In the genomic region with DNA sequence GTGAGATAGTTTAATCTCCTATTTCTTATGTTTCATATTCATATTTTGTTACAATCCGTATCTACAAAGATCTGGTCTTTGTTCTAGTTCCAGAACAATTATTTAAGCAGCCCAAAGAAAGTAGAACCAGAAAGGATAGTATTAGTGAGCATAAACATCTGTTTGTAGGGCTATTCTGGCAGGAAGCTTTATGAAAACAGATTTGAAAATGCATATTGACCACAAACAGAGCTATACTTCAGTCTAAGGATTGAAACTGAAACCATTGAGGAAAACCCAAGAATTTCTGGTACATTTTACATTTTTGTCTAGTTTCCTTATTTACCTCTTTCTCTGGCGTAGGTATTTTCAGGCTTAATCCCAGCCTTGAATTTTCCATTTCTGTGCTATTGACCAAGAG, we compare ENCODE assay signal across 21 cellular contexts. TPM values are rescaled to one million over a fixed set of nuclear protein-coding genes. Genes with fewer than 3 reads are reported as not detected.
DNase-seq lines count a peak whose midpoint lies in the region; ATAC-seq and TF ChIP-seq lines count a peak whose summit lies in the region.
"Had no signal": no experiment of that assay in that cellular context is flagged by ENCODE, and none has a peak within 500 bp of the region (broad histone marks: within the 10 kb centered on the region; RNA-seq: fewer than 3 reads in every experiment).

No MANE protein-coding gene starts in this region.

- H3K27me3 ChIP-seq in OCI-LY1 (ENCODE audit: insufficient read depth, low read length) (no peaks in the 10 kb centered on the region), dorsolateral prefrontal cortex (no peaks in the 10 kb centered on the region)
- H3K27me3 ChIP-seq: BE2C had no signal

- no peaks in the 10 kb centered on the region for H3K9me3 ChIP-seq in OCI-LY1 (ENCODE audit: low read length)
- H3K9me3 ChIP-seq: BE2C had no signal

- no peak overlapping the region for H3K9ac ChIP-seq in OCI-LY1 (ENCODE audit: low read length)

- peak overlapping the region; percentile 81; the same call in 1 of the 2 replicates for H2AFZ ChIP-seq in OCI-LY1 (ENCODE audit: low read length)

- ATAC-seq in GM18867 (IDR thresholded peaks at IDR 0.05; ENCODE audit: unreplicated experiment), result peak; percentile 58
- ATAC-seq in HG02610 (IDR thresholded peaks at IDR 0.05; ENCODE audit: unreplicated experiment), result peak; percentile 50
- no peak for ATAC-seq in Right ventricle myocardium inferior

- peaks cover 13% of the 10 kb centered on the region for H3K4me1 ChIP-seq in OCI-LY1 (ENCODE audit: insufficient read depth, low read length, severe bottlenecking)
- H3K4me1 ChIP-seq: BE2C had no signal

- no peak for TF ChIP-seq CTCF in OCI-LY1 (IDR thresholded peaks at IDR 0.05; ENCODE audit: low read length)
- TF ChIP-seq CTCF in dorsolateral prefrontal cortex (IDR thresholded peaks at IDR 0.05 in 54 of 56, conservative IDR thresholded peaks at IDR 0.05 in 2 of 56; ENCODE audit: low read depth in 1 of 56, partially characterized antibody in 56 of 56), result no peak

- H3K9me2 ChIP-seq in OCI-LY1 (ENCODE audit: low read depth, low read length), result no peaks in the 10 kb centered on the region

- no peak overlapping the region for H3K27ac ChIP-seq in OCI-LY1 (ENCODE audit: low read depth, low read length, poor library complexity, severe bottlenecking)
- H3K27ac ChIP-seq in dorsolateral prefrontal cortex, result no peak overlapping the region
- H3K27ac ChIP-seq: RWPE1 had no signal

- H3K4me3 ChIP-seq in OCI-LY1 (ENCODE audit: low read depth, low read length, poor library complexity, severe bottlenecking), result no peak overlapping the region
- no peak overlapping the region for H3K4me3 ChIP-seq in dorsolateral prefrontal cortex

- no peak for DNase-seq in dorsolateral prefrontal cortex
- no peak for DNase-seq in Right ventricle myocardium inferior (ENCODE audit: missing footprints)
- no peak for DNase-seq in T1000 (lab: John Stamatoyannopoulos, UW)
- DNase-seq in NCI-H226, result no peak
- DNase-seq: BE2C; Calu3; CD8-positive, alpha-beta memory T cell; DMS79 treated with DMSO at 0.1 percent for 48 hours; H7; IMR-90; KG1; NCI-H1436 treated with DMSO at 0.1 percent for 48 hours; NCI-H187 treated with DMSO at 0.1 percent for 48 hours; NCI-H446; NCI-H82; SHP77 treated with DMSO at 0.1 percent for 48 hours; T-helper 1 cell had no signal

- no peaks in the 10 kb centered on the region for H3F3A ChIP-seq in OCI-LY1 (ENCODE audit: insufficient read depth, low read length)

- no peaks in the 10 kb centered on the region for H3K79me2 ChIP-seq in OCI-LY1 (ENCODE audit: insufficient read depth, low read length)

- H3K36me3 ChIP-seq in OCI-LY1 (ENCODE audit: insufficient read depth, low read length), result no peaks in the 10 kb centered on the region
- H3K36me3 ChIP-seq: BE2C had no signal

- H3K4me2 ChIP-seq in OCI-LY1 (ENCODE audit: low read length), result no peak overlapping the region

- intact Hi-C loops in dorsolateral prefrontal cortex (cut with DNase I), result no loop called here
- intact Hi-C loops in Right ventricle myocardium inferior (cut with DNase I), result no loop called here

- H4K20me1 ChIP-seq in OCI-LY1 (ENCODE audit: insufficient read depth, low read length), result no peaks in the 10 kb centered on the region

RNA-seq across cellular contexts. Expression of a gene that starts 28.1 kb away (rescaled TPM):
- total RNA-seq in dorsolateral prefrontal cortex (1 to 10 TPM in 119 of 120 experiments, under 1 TPM in 1; 0.53 to 4.5 (median 2.1) TPM), Right ventricle myocardium inferior (0.22 TPM)
- total RNA-seq: IMR-90 had no signal
